28 cellular contexts compared by ENCODE assay signal in the genomic region with DNA sequence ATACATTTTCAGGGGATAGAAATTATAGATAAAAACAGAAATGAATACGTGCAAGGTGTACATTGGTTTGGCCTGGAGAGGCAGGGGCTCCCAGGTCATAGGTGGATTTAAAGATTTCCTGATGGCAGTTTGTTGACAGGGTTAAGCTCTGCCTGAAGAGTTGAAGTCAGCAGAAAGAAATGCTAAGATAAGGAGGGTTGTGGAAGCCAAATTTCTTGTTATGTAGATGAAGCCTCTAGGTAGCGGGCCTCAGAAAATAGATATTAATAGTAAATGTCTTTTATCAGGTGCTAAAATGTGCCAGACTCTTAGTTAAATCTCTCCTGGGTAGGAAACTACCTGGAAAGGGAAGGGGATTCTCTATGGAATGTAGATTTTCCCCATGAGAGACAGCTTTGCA.
"Had no signal": no experiment of that assay in that cellular context is flagged by ENCODE, and none has a peak within 500 bp of the region (broad histone marks: within the 10 kb centered on the region; RNA-seq: fewer than 3 reads in every experiment).

No MANE protein-coding gene starts in this region.

- H3K4me3 ChIP-seq: adrenal gland, body of pancreas, colonic mucosa had no signal

- ATAC-seq: activated CD4-positive, CD25-positive, alpha-beta regulatory T cell treated with anti-CD3 and anti-CD28 coated beads, Interleukin-2, amount 50 U/mL, for 24 hours; activated naive CD8-positive, alpha-beta T cell treated with anti-CD3 and anti-CD28 coated beads, Interleukin-2, amount 50 U/mL, for 24 hours; activated T-cell treated with anti-CD3 and anti-CD28 coated beads, Interleukin-2, amount 50 U/mL, for 4 hours; activated T-helper 17 cell treated with anti-CD3 and anti-CD28 coated beads, Interleukin-2, amount 50 U/mL, for 72 hours; body of pancreas; esophagus mucosa; T-helper 17 cell had no signal

- H3K4me1 ChIP-seq: body of pancreas, colonic mucosa had no signal

- H3K27me3 ChIP-seq: adrenal gland, body of pancreas, colonic mucosa had no signal

- H3K4me1 Mint-ChIP-seq: activated B cell treated with CpG ODN at 0.5 μM for 24 hours; activated naive CD8-positive, alpha-beta T cell treated with anti-CD3 and anti-CD28 coated beads for 36 hours; activated naive CD8-positive, alpha-beta T cell treated with anti-CD3 and anti-CD28 coated beads, Interleukin-2, amount 50 U/mL, for 24 hours; activated T-helper 17 cell treated with anti-CD3 and anti-CD28 coated beads, Interleukin-2, amount 50 U/mL, for 72 hours had no signal

- H3K27ac Mint-ChIP-seq: activated B cell treated with CpG ODN at 0.5 μM for 24 hours; activated CD4-positive, alpha-beta memory T cell treated with anti-CD3 and anti-CD28 coated beads, Interleukin-2, amount 10 ng/mL, durations not matched to agents 7 days and 5 days; activated CD4-positive, alpha-beta T cell treated with anti-CD3 and anti-CD28 coated beads, Interleukin-2, amount 10 ng/mL, durations not matched to agents 7 days and 5 days; activated naive CD8-positive, alpha-beta T cell treated with anti-CD3 and anti-CD28 coated beads for 36 hours; activated naive CD8-positive, alpha-beta T cell treated with anti-CD3 and anti-CD28 coated beads, Interleukin-2, amount 50 U/mL, for 24 hours; activated T-helper 17 cell treated with anti-CD3 and anti-CD28 coated beads, Interleukin-2, amount 50 U/mL, for 72 hours; T-helper 2 cell treated with Interferon-gamma antibody and Interleukin-4, amounts not matched to agents 5 μg/mL and 100 μg/mL, for 36 hours had no signal

- DNase-seq: activated B cell treated with CpG ODN at 0.5 μM for 24 hours; activated CD4-positive, alpha-beta memory T cell treated with anti-CD3 and anti-CD28 coated beads, Interleukin-2, amount 10 ng/mL, durations not matched to agents 7 days and 5 days; activated CD4-positive, alpha-beta T cell treated with anti-CD3 and anti-CD28 coated beads, Interleukin-2, amount 10 ng/mL, durations not matched to agents 7 days and 5 days; activated CD4-positive, alpha-beta T cell treated with anti-CD3 and anti-CD28 coated beads, Interleukin-2, amount 50 U/mL, for 4 hours; activated effector memory CD4-positive, alpha-beta T cell treated with Interleukin-2 at 50 U/mL for 16 hours; activated gamma-delta T cell treated with Interleukin-2 at 50 U/mL for 16 hours; activated naive CD4-positive, alpha-beta T cell treated with anti-CD3 and anti-CD28 coated beads, Interleukin-2, amount 50 U/mL, for 16 hours; activated naive CD4-positive, alpha-beta T cell treated with Interleukin-2 at 50 U/mL for 16 hours; activated naive CD8-positive, alpha-beta T cell treated with anti-CD3 and anti-CD28 coated beads for 36 hours; activated naive CD8-positive, alpha-beta T cell treated with anti-CD3 and anti-CD28 coated beads, Interleukin-2, amount 50 U/mL, for 24 hours; activated T-cell treated with anti-CD3 and anti-CD28 coated beads, Interleukin-2, amount 50 U/mL, for 4 hours; adrenal gland; amygdala; aorta; body of pancreas; central memory CD4-positive, alpha-beta T cell; cerebellar nuclear complex; colonic mucosa; effector CD8-positive, alpha-beta T cell; foreskin fibroblast; T-helper 1 cell; T-helper 17 cell; T1000; WERI-Rb-1 had no signal

- H3K27me3 Mint-ChIP-seq: activated B cell treated with CpG ODN at 0.5 μM for 24 hours; activated CD4-positive, alpha-beta T cell treated with anti-CD3 and anti-CD28 coated beads, Interleukin-2, amount 10 ng/mL, durations not matched to agents 7 days and 5 days; activated naive CD8-positive, alpha-beta T cell treated with anti-CD3 and anti-CD28 coated beads, Interleukin-2, amount 50 U/mL, for 24 hours had no signal

- H3K36me3 ChIP-seq: adrenal gland, colonic mucosa, WERI-Rb-1 had no signal

- H3K9me3 Mint-ChIP-seq: activated B cell treated with CpG ODN at 0.5 μM for 24 hours; activated CD4-positive, alpha-beta memory T cell treated with anti-CD3 and anti-CD28 coated beads, Interleukin-2, amount 10 ng/mL, durations not matched to agents 7 days and 5 days; activated CD4-positive, alpha-beta T cell treated with anti-CD3 and anti-CD28 coated beads, Interleukin-2, amount 10 ng/mL, durations not matched to agents 7 days and 5 days; activated naive CD8-positive, alpha-beta T cell treated with anti-CD3 and anti-CD28 coated beads for 36 hours; activated naive CD8-positive, alpha-beta T cell treated with anti-CD3 and anti-CD28 coated beads, Interleukin-2, amount 50 U/mL, for 24 hours; activated T-cell treated with anti-CD3 and anti-CD28 coated beads, Interleukin-2, amount 50 U/mL, for 4 hours; activated T-helper 17 cell treated with anti-CD3 and anti-CD28 coated beads, Interleukin-2, amount 50 U/mL, for 72 hours; T-helper 2 cell treated with Interferon-gamma antibody and Interleukin-4, amounts not matched to agents 5 μg/mL and 100 μg/mL, for 36 hours had no signal

- H3K36me3 Mint-ChIP-seq: activated naive CD8-positive, alpha-beta T cell treated with anti-CD3 and anti-CD28 coated beads for 36 hours had no signal

- H3K4me3 Mint-ChIP-seq: activated B cell treated with CpG ODN at 0.5 μM for 24 hours; activated CD4-positive, alpha-beta memory T cell treated with anti-CD3 and anti-CD28 coated beads, Interleukin-2, amount 10 ng/mL, durations not matched to agents 7 days and 5 days; activated CD4-positive, alpha-beta T cell treated with anti-CD3 and anti-CD28 coated beads, Interleukin-2, amount 10 ng/mL, durations not matched to agents 7 days and 5 days; activated naive CD8-positive, alpha-beta T cell treated with anti-CD3 and anti-CD28 coated beads for 36 hours; activated naive CD8-positive, alpha-beta T cell treated with anti-CD3 and anti-CD28 coated beads, Interleukin-2, amount 50 U/mL, for 24 hours; activated T-cell treated with anti-CD3 and anti-CD28 coated beads, Interleukin-2, amount 50 U/mL, for 4 hours; activated T-helper 17 cell treated with anti-CD3 and anti-CD28 coated beads, Interleukin-2, amount 50 U/mL, for 72 hours; T-helper 17 cell; T-helper 2 cell treated with Interferon-gamma antibody and Interleukin-4, amounts not matched to agents 5 μg/mL and 100 μg/mL, for 36 hours had no signal

- H3K9me3 ChIP-seq: adrenal gland, body of pancreas, colonic mucosa had no signal

- H3K27ac ChIP-seq: adrenal gland, body of pancreas, colonic mucosa had no signal
